In genomic region chr5:5782402-5782801, GRCh38 we compare ENCODE assay signal across 30 cellular contexts.
"Had no signal": no experiment of that assay in that cellular context is flagged by ENCODE, and none has a peak within 500 bp of the region (broad histone marks: within the 10 kb centered on the region; RNA-seq: fewer than 3 reads in every experiment).

No MANE protein-coding gene starts in this region.

- H3K36me3 ChIP-seq: neural progenitor cell, ovary, right lobe of liver, sigmoid colon, suprapubic skin, thoracic aorta, thyroid gland, tibial nerve, upper lobe of left lung, vagina had no signal

- ATAC-seq: natural killer cell; psoas muscle; right cardiac atrium; right lobe of liver; stimulated activated effector memory CD8-positive, alpha-beta T cell treated with anti-CD3 and anti-CD28 coated beads, Interleukin-12 subunit alpha, Interleukin-12 subunit beta, amount 100 ng/mL, for 72 hours; stimulated activated naive B cell treated with anti-CD40 and anti-IgM and Interleukin-4, amounts not matched to agents 10 μg/mL and 1 μg/mL and 100 μg/mL, for 72 hours; stimulated activated naive CD8-positive, alpha-beta T cell treated with anti-CD3 and anti-CD28 coated beads, Interleukin-15, amount 100 ng/mL, for 72 hours; stimulated activated naive CD8-positive, alpha-beta T cell treated with anti-CD3 and anti-CD28 coated beads, Interleukin-15, Interleukin-2, amounts not matched to agents 100 U/mL and 50 U/mL, for 24 hours had no signal

- H3K27ac Mint-ChIP-seq: natural killer cell; nephron; neural progenitor cell; progenitor cell of endocrine pancreas; stimulated activated effector memory CD8-positive, alpha-beta T cell treated with anti-CD3 and anti-CD28 coated beads, Interleukin-12 subunit alpha, Interleukin-12 subunit beta, amount 100 ng/mL, for 72 hours; stimulated activated naive B cell treated with anti-CD40 and anti-IgM and Interleukin-4, amounts not matched to agents 10 μg/mL and 1 μg/mL and 100 μg/mL, for 72 hours; stimulated activated naive CD8-positive, alpha-beta T cell treated with anti-CD3 and anti-CD28 coated beads, Interleukin-15, amount 100 ng/mL, for 72 hours had no signal

- H3K4me2 ChIP-seq: neural progenitor cell had no signal

- H3K4me3 Mint-ChIP-seq: natural killer cell; nephron; neural progenitor cell; stimulated activated effector memory CD8-positive, alpha-beta T cell treated with anti-CD3 and anti-CD28 coated beads, Interleukin-12 subunit alpha, Interleukin-12 subunit beta, amount 100 ng/mL, for 72 hours; stimulated activated naive B cell treated with anti-CD40 and anti-IgM and Interleukin-4, amounts not matched to agents 10 μg/mL and 1 μg/mL and 100 μg/mL, for 72 hours; stimulated activated naive CD8-positive, alpha-beta T cell treated with anti-CD3 and anti-CD28 coated beads, Interleukin-15, amount 100 ng/mL, for 72 hours had no signal

- H3K27me3 ChIP-seq: neural progenitor cell, ovary, right lobe of liver, sigmoid colon, suprapubic skin, thyroid gland, tibial nerve, upper lobe of left lung, vagina had no signal

- H2AFZ ChIP-seq: neural progenitor cell, parathyroid adenoma had no signal

- H3K4me3 ChIP-seq: neural progenitor cell, ovary, psoas muscle, right lobe of liver, sigmoid colon, suprapubic skin, thoracic aorta, thyroid gland, tibial nerve, upper lobe of left lung, vagina had no signal

- H3K9me3 ChIP-seq: ovary, right lobe of liver, suprapubic skin, thoracic aorta, thyroid gland, upper lobe of left lung, vagina had no signal

- DNase-seq: natural killer cell; occipital lobe; ovary; posterior cingulate gyrus; psoas muscle; right cardiac atrium; right lobe of liver; sigmoid colon; small intestine; stimulated activated CD4-positive, alpha-beta T cell treated with anti-CD3 and anti-CD28 coated beads, Interleukin-15, amount 100 ng/mL, for 24 hours; stimulated activated CD4-positive, alpha-beta T cell treated with anti-CD3 and anti-CD28 coated beads, Interleukin-2, amount 100 ng/mL, for 24 hours; stimulated activated CD4-positive, alpha-beta T cell treated with anti-CD3 and anti-CD28 coated beads, Interleukin-2, amount 100 ng/mL, for 48 hours; stimulated activated CD4-positive, alpha-beta T cell treated with anti-CD3 and anti-CD28 coated beads, Interleukin-4, amount 100 ng/mL, for 24 hours; stimulated activated naive B cell treated with anti-CD40 and anti-IgM and Interleukin-4, amounts not matched to agents 10 μg/mL and 1 μg/mL and 100 μg/mL, for 72 hours; stimulated activated naive CD8-positive, alpha-beta T cell treated with anti-CD3 and anti-CD28 coated beads, Interleukin-15, amount 100 ng/mL, for 72 hours; stimulated activated naive CD8-positive, alpha-beta T cell treated with anti-CD3 and anti-CD28 coated beads, Interleukin-15, Interleukin-2, amounts not matched to agents 100 U/mL and 50 U/mL, for 24 hours; substantia nigra; thyroid gland; trophoblast cell; upper lobe of left lung had no signal

- H3K27me3 Mint-ChIP-seq: progenitor cell of endocrine pancreas; stimulated activated naive B cell treated with anti-CD40 and anti-IgM and Interleukin-4, amounts not matched to agents 10 μg/mL and 1 μg/mL and 100 μg/mL, for 72 hours; stimulated activated naive CD8-positive, alpha-beta T cell treated with anti-CD3 and anti-CD28 coated beads, Interleukin-15, amount 100 ng/mL, for 72 hours had no signal

- H3K9ac ChIP-seq: neural progenitor cell, parathyroid adenoma had no signal

- H3K4me1 Mint-ChIP-seq: natural killer cell; neural progenitor cell; stimulated activated effector memory CD8-positive, alpha-beta T cell treated with anti-CD3 and anti-CD28 coated beads, Interleukin-12 subunit alpha, Interleukin-12 subunit beta, amount 100 ng/mL, for 72 hours; stimulated activated naive B cell treated with anti-CD40 and anti-IgM and Interleukin-4, amounts not matched to agents 10 μg/mL and 1 μg/mL and 100 μg/mL, for 72 hours; stimulated activated naive CD8-positive, alpha-beta T cell treated with anti-CD3 and anti-CD28 coated beads, Interleukin-15, amount 100 ng/mL, for 72 hours had no signal

- H3K27ac ChIP-seq: neural progenitor cell, ovary, parathyroid adenoma, psoas muscle, right lobe of liver, sigmoid colon, suprapubic skin, thoracic aorta, thyroid gland, tibial nerve, upper lobe of left lung, vagina had no signal

- H3K79me2 ChIP-seq: parathyroid adenoma had no signal

- FAIRE-seq: small intestine, urothelium cell line had no signal

- H3K4me1 ChIP-seq: neural progenitor cell, parathyroid adenoma, psoas muscle, right lobe of liver, suprapubic skin, thyroid gland, upper lobe of left lung, vagina had no signal

- H3K36me3 Mint-ChIP-seq: neural progenitor cell; stimulated activated effector memory CD8-positive, alpha-beta T cell treated with anti-CD3 and anti-CD28 coated beads, Interleukin-12 subunit alpha, Interleukin-12 subunit beta, amount 100 ng/mL, for 72 hours had no signal
